34 cellular contexts compared by ENCODE assay signal in the genomic region with DNA sequence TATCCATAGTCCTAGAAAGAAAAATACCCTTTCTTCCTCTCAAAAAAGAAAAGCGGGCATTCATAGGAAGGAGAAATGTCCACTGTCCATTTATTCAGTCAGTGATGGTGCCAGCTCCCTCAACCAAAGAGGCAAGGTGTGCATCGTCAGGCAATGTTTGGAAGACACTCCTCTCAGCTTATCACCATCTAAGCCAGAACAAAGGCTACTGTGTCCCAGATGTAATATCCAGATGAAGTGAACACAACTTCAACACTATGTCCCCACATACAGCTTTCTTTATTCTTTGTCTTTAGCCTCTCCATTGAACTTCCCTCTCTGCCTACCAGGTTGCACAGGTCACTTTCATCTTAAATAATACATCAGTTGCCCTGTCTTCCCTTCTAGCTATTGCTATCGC.
"Had no signal": no experiment of that assay in that cellular context is flagged by ENCODE, and none has a peak within 500 bp of the region (broad histone marks: within the 10 kb centered on the region; RNA-seq: fewer than 3 reads in every experiment).

No MANE protein-coding gene starts in this region.

- H3K36me3 ChIP-seq: MG63 had no signal

- H3K9me3 ChIP-seq: MG63 had no signal

- H3K27me3 ChIP-seq: MG63 had no signal

- H3K4me3 ChIP-seq: MG63 had no signal

- DNase-seq: Karpas-422, Kasumi-1, MG63, MM.1S, MV-4-11, NCI-H1048, NCI-H1092, NCI-H1092 treated with DMSO at 0.1 percent for 48 hours, NCI-H1105, NCI-H1105 treated with DMSO at 0.1 percent for 48 hours, NCI-H1417, NCI-H1417 treated with DMSO at 0.1 percent for 48 hours, NCI-H1436, NCI-H1436 treated with DMSO at 0.1 percent for 48 hours, NCI-H146, NCI-H1694, NCI-H1694 treated with DMSO at 0.1 percent for 48 hours, NCI-H187, NCI-H187 treated with DMSO at 0.1 percent for 48 hours, NCI-H1930, NCI-H2029, NCI-H2029 treated with DMSO at 0.1 percent for 48 hours, NCI-H2081, NCI-H2081 treated with DMSO at 0.1 percent for 48 hours, NCI-H2107, NCI-H2171, NCI-H2171 treated with DMSO at 0.1 percent for 48 hours, NCI-H2227 treated with DMSO at 0.1 percent for 48 hours, NCI-H226, NCI-H345, NCI-H446, NCI-H446 treated with DMSO at 0.1 percent for 48 hours, NCI-H510A, NCI-H510A treated with DMSO at 0.1 percent for 48 hours had no signal
